Comparison of ENCODE assay signal across 14 cellular contexts in genomic region chr1:161999318-162000052, GRCh38.
"Had no signal": no experiment of that assay in that cellular context is flagged by ENCODE, and none has a peak within 500 bp of the region (broad histone marks: within the 10 kb centered on the region; RNA-seq: fewer than 3 reads in every experiment).

No MANE protein-coding gene starts in this region.

- H3K9me3 ChIP-seq: heart left ventricle, mucosa of descending colon, pancreas, tibial artery had no signal

- H3K4me2 ChIP-seq: smooth muscle cell had no signal

- H3K36me3 ChIP-seq: pancreas had no signal

- ATAC-seq: heart left ventricle; mucosa of descending colon; natural killer cell; right cardiac atrium; stimulated activated memory B cell treated with anti-CD40 and anti-IgM and Interleukin-4, amounts not matched to agents 10 μg/mL and 1 μg/mL and 100 μg/mL, for 72 hours had no signal

- H3K27me3 ChIP-seq: heart left ventricle, pancreas, tibial artery had no signal

- DNase-seq: cortex of kidney; dorsolateral prefrontal cortex; effector CD8-positive, alpha-beta T cell; hippocampal formation; mucosa of descending colon; natural killer cell; occipital lobe; pancreas; right cardiac atrium; stimulated activated CD4-positive, alpha-beta T cell treated with anti-CD3 and anti-CD28 coated beads, Interleukin-4, amount 100 ng/mL, for 24 hours; tibial artery had no signal

- H3K27ac ChIP-seq: dorsolateral prefrontal cortex, pancreas, tibial artery had no signal

- H3K4me3 ChIP-seq: dorsolateral prefrontal cortex, heart left ventricle, mucosa of descending colon, pancreas, smooth muscle cell, tibial artery had no signal

- FAIRE-seq: pancreas had no signal

- H3K4me1 ChIP-seq: pancreas had no signal
